ENCODE assay signal across 8 cellular contexts in the genomic region with DNA sequence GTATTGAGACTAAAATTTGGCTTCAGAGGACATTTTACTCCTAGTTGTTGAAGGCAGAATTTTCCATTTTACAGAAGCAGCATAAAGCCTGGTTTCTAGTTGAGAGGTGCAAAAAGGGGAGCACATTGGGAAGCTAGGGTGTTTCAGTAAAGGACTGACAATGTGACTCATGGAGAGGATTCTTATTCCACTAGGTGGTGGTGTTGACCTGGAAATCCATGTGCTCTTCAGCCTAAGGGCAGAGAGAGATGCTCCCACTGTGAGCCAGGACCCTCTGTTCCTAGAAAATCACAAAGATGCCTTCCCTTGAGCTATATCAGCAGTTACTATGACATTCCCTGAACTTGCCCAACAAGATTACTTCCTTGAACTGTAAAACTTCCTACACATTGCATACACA.
A peak's percentile ranks its signal among the peaks of the same experiment; 100 is the strongest.
DNase-seq lines count a peak whose midpoint lies in the region; ATAC-seq and TF ChIP-seq lines count a peak whose summit lies in the region.

No MANE protein-coding gene starts in this region.

- DNase-seq in HCEC 1CT, result peak; percentile 1
- peak; percentile 12 for DNase-seq in Panc1 (ENCODE audit: low read depth, low spot score)
- peak; percentile 38 for DNase-seq in iPS-NIHi11 (ENCODE audit: low spot score)
- DNase-seq in CD4-positive, alpha-beta T cell, result no peak
- DNase-seq in activated CD4-positive, alpha-beta T cell treated with anti-CD3 and anti-CD28 coated beads for 48 hours, result no peak
- no peak for DNase-seq in aorta

- H3K9me3 ChIP-seq in Panc1 (ENCODE audit: control insufficient read depth, insufficient read depth, low read depth, low read length) (no peaks in the 10 kb centered on the region), aorta (ENCODE audit: control insufficient read depth, low read length) (no peaks in the 10 kb centered on the region)
- no peaks in the 10 kb centered on the region for H3K9me3 ChIP-seq in CD4-positive, alpha-beta T cell (ENCODE audit: control insufficient read depth, low read length)

- H3K36me3 Mint-ChIP-seq in CD4-positive, alpha-beta T cell (ENCODE audit: low read depth), result no peaks in the 10 kb centered on the region

- TF ChIP-seq CTCF in C4-2B (conservative IDR thresholded peaks at IDR 0.05) (peak; percentile 62), Panc1 (IDR thresholded peaks at IDR 0.05) (peak; percentile 50)
- no peak for TF ChIP-seq CTCF in CD4-positive, alpha-beta T cell (IDR thresholded peaks at IDR 0.05)

- ATAC-seq in Panc1 (peak; percentile 68; the same call in 1 of the 2 replicates), GM18907 (IDR thresholded peaks at IDR 0.05; ENCODE audit: unreplicated experiment) (no peak), aorta (ENCODE audit: low FRiP score) (no peak)
- ATAC-seq in CD4-positive, alpha-beta T cell (ENCODE audit: poor library complexity), result no peak

- H3K4me3 ChIP-seq in Panc1 (ENCODE audit: low read depth in 2 of 2, low read length in 2 of 2) (no peak overlapping the region), aorta (ENCODE audit: low read length in 2 of 2) (no peak overlapping the region)

- CTCF ChIA-PET in Panc1 (lab: Charles Lee), result no interaction called here
- CTCF ChIA-PET in CD4-positive, alpha-beta T cell (lab: Charles Lee), result no interaction called here

- H3K27me3 ChIP-seq in Panc1 (ENCODE audit: control insufficient read depth, insufficient read depth, low read length) (no peaks in the 10 kb centered on the region), aorta (ENCODE audit: control insufficient read depth in 1 of 2, insufficient read depth in 2 of 2, low read length in 1 of 2) (no peaks in the 10 kb centered on the region)
- no peaks in the 10 kb centered on the region for H3K27me3 ChIP-seq in CD4-positive, alpha-beta T cell (ENCODE audit: control insufficient read depth, insufficient read depth, low read length)

- no peak overlapping the region for H3K4me3 Mint-ChIP-seq in CD4-positive, alpha-beta T cell

- in situ Hi-C loops in Panc1 (cut with HindIII; ENCODE audit: low pct_unique_long_range_greater_than_20kb, low sequenced_read_pairs), result no loop called here

- no peak overlapping the region for H3K27ac Mint-ChIP-seq in CD4-positive, alpha-beta T cell

- no peaks in the 10 kb centered on the region for H3K36me3 ChIP-seq in Panc1 (ENCODE audit: control insufficient read depth, insufficient read depth, low read length)
- no peaks in the 10 kb centered on the region for H3K36me3 ChIP-seq in aorta (ENCODE audit: control insufficient read depth in 1 of 2, insufficient read depth in 2 of 2, low read length in 1 of 2)

- H3K4me1 ChIP-seq in Panc1 (ENCODE audit: control insufficient read depth, insufficient read depth, low read length), result no peaks in the 10 kb centered on the region
- no peaks in the 10 kb centered on the region for H3K4me1 ChIP-seq in aorta (ENCODE audit: control insufficient read depth in 1 of 2, insufficient read depth in 2 of 2, low read length in 2 of 2)

- BruUV-seq in Panc1 (replicated peaks; lab: Mats Ljungman, UMichigan), result no TSS peak

- H3K27ac ChIP-seq in C4-2B (no peak overlapping the region), Panc1 (ENCODE audit: low read length) (no peak overlapping the region), aorta (ENCODE audit: low read depth in 1 of 2, low read length in 2 of 2) (no peak overlapping the region)
- no peak overlapping the region for H3K27ac ChIP-seq in CD4-positive, alpha-beta T cell (ENCODE audit: low read depth, low read length)

- intact Hi-C loops in Panc1 (cut with micrococcal nuclease; ENCODE audit: unreplicated experiment) (loop anchor here (5.0 to 10.0 kb wide), 3 partner anchors 77 to 487 kb away; no protein-coding TSS in a partner anchor), aorta (cut with DNase I) (loop anchor here (2.0 to 10.0 kb wide), 3 partner anchors 272 to 573 kb away; no protein-coding TSS in a partner anchor)
- intact Hi-C loops in CD4-positive, alpha-beta T cell (cut with DNase I, micrococcal nuclease), result no loop called here

- H3K9me3 Mint-ChIP-seq in CD4-positive, alpha-beta T cell, result no peaks in the 10 kb centered on the region

- POLR2A ChIA-PET in Panc1 (lab: Charles Lee), result no interaction called here
- POLR2A ChIA-PET in CD4-positive, alpha-beta T cell (lab: Charles Lee), result no interaction called here

- no peaks in the 10 kb centered on the region for H3K4me1 Mint-ChIP-seq in CD4-positive, alpha-beta T cell (ENCODE audit: low read depth)

- H3K27me3 Mint-ChIP-seq in CD4-positive, alpha-beta T cell, result no peaks in the 10 kb centered on the region

Comparison
In these comparisons a context has a peak if more than half of its experiments do, and no peak if none do; other contexts are left out.
1. DNase-seq: peak in HCEC 1CT (single experiment), Panc1 (single experiment) and iPS-NIHi11 (single experiment); none in CD4-positive, alpha-beta T cell (0 of 10), activated CD4-positive, alpha-beta T cell treated with anti-CD3 and anti-CD28 coated beads for 48 hours (single experiment) and aorta (0 of 2).
2. intact Hi-C loops: an anchor here in Panc1 (5.0 to 10.0 kb wide) and aorta (2.0 to 10.0 kb wide); none called in CD4-positive, alpha-beta T cell.